ENCODE assay signal across 1 cellular context in the genomic region with DNA sequence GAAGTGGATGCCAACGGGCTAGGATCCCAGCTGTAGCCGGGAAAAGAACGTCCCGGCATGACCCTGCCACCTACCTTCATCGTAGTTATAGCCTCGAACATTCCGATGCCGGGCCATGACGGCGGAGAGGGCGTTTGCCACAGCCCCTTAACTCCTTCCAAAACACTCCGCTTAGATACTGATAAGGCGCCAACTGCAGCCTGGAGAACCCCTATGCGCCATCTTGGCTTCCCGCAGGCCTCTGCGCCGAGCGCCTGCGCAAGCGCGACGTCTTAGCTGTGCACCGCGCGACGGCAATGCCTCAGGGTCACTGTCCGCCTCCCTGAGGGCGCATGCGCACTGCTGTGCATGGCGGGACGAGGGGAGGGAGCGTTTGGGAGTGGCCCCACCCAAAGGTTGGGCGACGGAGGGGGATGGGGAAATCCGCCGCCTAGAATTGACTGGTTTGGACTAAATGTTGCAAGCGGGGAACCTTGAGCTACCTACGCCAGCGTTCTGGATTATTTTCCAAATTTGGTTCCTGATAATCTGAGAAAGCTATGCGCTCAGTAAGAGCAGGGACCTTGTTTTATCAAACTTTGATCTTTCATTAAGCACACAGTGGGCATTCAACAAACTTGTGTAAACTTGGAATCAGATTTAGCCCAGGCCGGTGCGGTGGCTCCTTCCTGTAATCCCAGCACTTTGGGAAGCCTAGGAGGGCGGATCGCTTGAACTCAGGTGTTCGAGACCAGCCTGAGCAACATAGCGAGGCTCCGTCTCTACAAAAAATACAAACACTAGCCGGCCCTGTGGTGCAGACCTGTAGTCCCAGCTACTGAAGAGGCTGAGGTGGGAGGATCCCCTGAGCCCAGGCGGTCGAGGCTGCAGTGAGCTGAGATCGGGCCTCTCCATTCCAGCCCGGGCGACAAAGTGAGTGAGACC.
TF ChIP-seq lines count a peak whose summit lies in the region.

Gene HBS1L, minus strand, starts transcription at position 248 of the 924 bp plus-strand sequence. Its CDS starts 131 bp downstream, at position 117.

TF ChIP-seq in HEK293, 187 proteins besides CTCF, POLR2A, EP300 and RAD21 (continued from another document and continues in another):
- TF ChIP-seq, protein P1, sequence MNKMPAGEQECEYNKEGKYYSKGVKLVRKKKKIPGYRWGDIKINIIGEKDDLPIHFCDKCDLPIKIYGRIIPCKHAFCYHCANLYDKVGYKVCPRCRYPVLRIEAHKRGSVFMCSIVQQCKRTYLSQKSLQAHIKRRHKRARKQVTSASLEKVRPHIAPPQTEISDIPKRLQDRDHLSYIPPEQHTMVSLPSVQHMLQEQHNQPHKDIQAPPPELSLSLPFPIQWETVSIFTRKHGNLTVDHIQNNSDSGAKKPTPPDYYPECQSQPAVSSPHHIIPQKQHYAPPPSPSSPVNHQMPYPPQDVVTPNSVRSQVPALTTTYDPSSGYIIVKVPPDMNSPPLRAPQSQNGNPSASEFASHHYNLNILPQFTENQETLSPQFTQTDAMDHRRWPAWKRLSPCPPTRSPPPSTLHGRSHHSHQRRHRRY (tag by site-specific recombination; IDR thresholded peaks at IDR 0.05) = no peak
- TF ChIP-seq INSM2 (tag by site-specific recombination; IDR thresholded peaks at IDR 0.05) = peak; percentile 9; the same call in 1 of the 2 replicates
- TF ChIP-seq WT1 (tag by site-specific recombination; IDR thresholded peaks at IDR 0.05) = no peak
- TF ChIP-seq, protein P2, sequence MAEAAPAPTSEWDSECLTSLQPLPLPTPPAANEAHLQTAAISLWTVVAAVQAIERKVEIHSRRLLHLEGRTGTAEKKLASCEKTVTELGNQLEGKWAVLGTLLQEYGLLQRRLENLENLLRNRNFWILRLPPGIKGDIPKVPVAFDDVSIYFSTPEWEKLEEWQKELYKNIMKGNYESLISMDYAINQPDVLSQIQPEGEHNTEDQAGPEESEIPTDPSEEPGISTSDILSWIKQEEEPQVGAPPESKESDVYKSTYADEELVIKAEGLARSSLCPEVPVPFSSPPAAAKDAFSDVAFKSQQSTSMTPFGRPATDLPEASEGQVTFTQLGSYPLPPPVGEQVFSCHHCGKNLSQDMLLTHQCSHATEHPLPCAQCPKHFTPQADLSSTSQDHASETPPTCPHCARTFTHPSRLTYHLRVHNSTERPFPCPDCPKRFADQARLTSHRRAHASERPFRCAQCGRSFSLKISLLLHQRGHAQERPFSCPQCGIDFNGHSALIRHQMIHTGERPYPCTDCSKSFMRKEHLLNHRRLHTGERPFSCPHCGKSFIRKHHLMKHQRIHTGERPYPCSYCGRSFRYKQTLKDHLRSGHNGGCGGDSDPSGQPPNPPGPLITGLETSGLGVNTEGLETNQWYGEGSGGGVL (tag by site-specific recombination; IDR thresholded peaks at IDR 0.05) = peak; percentile 66; the same call in 1 of the 2 replicates
- no peak for TF ChIP-seq KLF10 (tag by site-specific recombination; IDR thresholded peaks at IDR 0.05)
- TF ChIP-seq ZBTB26 (tag by site-specific recombination; optimal IDR thresholded peaks at IDR 0.05) = peak; percentile 36
- TF ChIP-seq EGR2 (tag by site-specific recombination; IDR thresholded peaks at IDR 0.05; ENCODE audit: low read depth) = peak; percentile 13; the same call in 1 of the 2 replicates
- no peak for TF ChIP-seq ZNF155 (tag by site-specific recombination; IDR thresholded peaks at IDR 0.05)
- TF ChIP-seq ZNF629 (tag by site-specific recombination; IDR thresholded peaks at IDR 0.05) = 0 out of 2 replicates have a peak, but pooled peaks have one; percentile 44
- no peak for TF ChIP-seq ZNF202 (tag by site-specific recombination; IDR thresholded peaks at IDR 0.05; ENCODE audit: borderline replicate concordance)
- no peak for TF ChIP-seq ZNF530 (tag by site-specific recombination; IDR thresholded peaks at IDR 0.05; ENCODE audit: low read depth)
- no peak for TF ChIP-seq ZNF324 (tag by site-specific recombination; IDR thresholded peaks at IDR 0.05)
- TF ChIP-seq, protein P3, sequence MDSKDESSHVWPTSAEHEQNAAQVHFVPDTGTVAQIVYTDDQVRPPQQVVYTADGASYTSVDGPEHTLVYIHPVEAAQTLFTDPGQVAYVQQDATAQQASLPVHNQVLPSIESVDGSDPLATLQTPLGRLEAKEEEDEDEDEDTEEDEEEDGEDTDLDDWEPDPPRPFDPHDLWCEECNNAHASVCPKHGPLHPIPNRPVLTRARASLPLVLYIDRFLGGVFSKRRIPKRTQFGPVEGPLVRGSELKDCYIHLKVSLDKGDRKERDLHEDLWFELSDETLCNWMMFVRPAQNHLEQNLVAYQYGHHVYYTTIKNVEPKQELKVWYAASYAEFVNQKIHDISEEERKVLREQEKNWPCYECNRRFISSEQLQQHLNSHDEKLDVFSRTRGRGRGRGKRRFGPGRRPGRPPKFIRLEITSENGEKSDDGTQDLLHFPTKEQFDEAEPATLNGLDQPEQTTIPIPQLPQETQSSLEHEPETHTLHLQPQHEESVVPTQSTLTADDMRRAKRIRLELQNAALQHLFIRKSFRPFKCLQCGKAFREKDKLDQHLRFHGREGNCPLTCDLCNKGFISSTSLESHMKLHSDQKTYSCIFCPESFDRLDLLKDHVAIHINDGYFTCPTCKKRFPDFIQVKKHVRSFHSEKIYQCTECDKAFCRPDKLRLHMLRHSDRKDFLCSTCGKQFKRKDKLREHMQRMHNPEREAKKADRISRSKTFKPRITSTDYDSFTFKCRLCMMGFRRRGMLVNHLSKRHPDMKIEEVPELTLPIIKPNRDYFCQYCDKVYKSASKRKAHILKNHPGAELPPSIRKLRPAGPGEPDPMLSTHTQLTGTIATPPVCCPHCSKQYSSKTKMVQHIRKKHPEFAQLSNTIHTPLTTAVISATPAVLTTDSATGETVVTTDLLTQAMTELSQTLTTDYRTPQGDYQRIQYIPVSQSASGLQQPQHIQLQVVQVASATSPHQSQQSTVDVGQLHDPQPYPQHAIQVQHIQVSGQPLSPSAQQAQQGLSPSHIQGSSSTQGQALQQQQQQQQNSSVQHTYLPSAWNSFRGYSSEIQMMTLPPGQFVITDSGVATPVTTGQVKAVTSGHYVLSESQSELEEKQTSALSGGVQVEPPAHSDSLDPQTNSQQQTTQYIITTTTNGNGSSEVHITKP (tag by site-specific recombination; IDR thresholded peaks at IDR 0.05) = peak; percentile 95
- no peak for TF ChIP-seq ZNF48 (tag by site-specific recombination; IDR thresholded peaks at IDR 0.05)
- peak; percentile 47; the same call in 1 of the 2 replicates for TF ChIP-seq ZNF2 (tag by site-specific recombination; IDR thresholded peaks at IDR 0.05)
- no peak for TF ChIP-seq ZNF639 (tag by site-specific recombination; IDR thresholded peaks at IDR 0.05)
- TF ChIP-seq KLF8 (tag by site-specific recombination; IDR thresholded peaks at IDR 0.05) = peak; percentile 88
- TF ChIP-seq, protein P4, sequence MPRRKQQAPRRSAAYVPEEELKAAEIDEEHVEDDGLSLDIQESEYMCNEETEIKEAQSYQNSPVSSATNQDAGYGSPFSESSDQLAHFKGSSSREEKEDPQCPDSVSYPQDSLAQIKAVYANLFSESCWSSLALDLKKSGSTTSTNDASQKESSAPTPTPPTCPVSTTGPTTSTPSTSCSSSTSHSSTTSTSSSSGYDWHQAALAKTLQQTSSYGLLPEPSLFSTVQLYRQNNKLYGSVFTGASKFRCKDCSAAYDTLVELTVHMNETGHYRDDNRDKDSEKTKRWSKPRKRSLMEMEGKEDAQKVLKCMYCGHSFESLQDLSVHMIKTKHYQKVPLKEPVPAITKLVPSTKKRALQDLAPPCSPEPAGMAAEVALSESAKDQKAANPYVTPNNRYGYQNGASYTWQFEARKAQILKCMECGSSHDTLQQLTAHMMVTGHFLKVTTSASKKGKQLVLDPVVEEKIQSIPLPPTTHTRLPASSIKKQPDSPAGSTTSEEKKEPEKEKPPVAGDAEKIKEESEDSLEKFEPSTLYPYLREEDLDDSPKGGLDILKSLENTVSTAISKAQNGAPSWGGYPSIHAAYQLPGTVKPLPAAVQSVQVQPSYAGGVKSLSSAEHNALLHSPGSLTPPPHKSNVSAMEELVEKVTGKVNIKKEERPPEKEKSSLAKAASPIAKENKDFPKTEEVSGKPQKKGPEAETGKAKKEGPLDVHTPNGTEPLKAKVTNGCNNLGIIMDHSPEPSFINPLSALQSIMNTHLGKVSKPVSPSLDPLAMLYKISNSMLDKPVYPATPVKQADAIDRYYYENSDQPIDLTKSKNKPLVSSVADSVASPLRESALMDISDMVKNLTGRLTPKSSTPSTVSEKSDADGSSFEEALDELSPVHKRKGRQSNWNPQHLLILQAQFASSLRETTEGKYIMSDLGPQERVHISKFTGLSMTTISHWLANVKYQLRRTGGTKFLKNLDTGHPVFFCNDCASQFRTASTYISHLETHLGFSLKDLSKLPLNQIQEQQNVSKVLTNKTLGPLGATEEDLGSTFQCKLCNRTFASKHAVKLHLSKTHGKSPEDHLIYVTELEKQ (tag by site-specific recombination; IDR thresholded peaks at IDR 0.05; ENCODE audit: borderline replicate concordance) = no peak
- TF ChIP-seq ZBTB17 (tag by site-specific recombination; IDR thresholded peaks at IDR 0.05) = peak; percentile 90
- 0 out of 2 replicates have a peak, but pooled peaks have one; percentile 16 for TF ChIP-seq ZIC2 (tag by site-specific recombination; IDR thresholded peaks at IDR 0.05)
- TF ChIP-seq ZNF24 (tag by site-specific recombination; IDR thresholded peaks at IDR 0.05) = peak; percentile 17; the same call in 1 of the 2 replicates
- TF ChIP-seq ZNF280C (tag by site-specific recombination; IDR thresholded peaks at IDR 0.05) = no peak
- TF ChIP-seq GLIS1 (tag by site-specific recombination; IDR thresholded peaks at IDR 0.05) = no peak; the same call in 1 of the 2 replicates
- no peak for TF ChIP-seq ZNF548 (tag by site-specific recombination; IDR thresholded peaks at IDR 0.05)
